ENCODE assay signal across 19 cellular contexts in genomic region chr11:74283580-74284180, GRCh38. TPM values are rescaled to one million over a fixed set of nuclear protein-coding genes. Genes with fewer than 3 reads are reported as not detected.
A peak's percentile ranks its signal among the peaks of the same experiment; 100 is the strongest.
DNase-seq lines count a peak whose midpoint lies in the region; ATAC-seq, FAIRE-seq and TF ChIP-seq lines count a peak whose summit lies in the region.
"Had no signal": no experiment of that assay in that cellular context is flagged by ENCODE, and none has a peak within 500 bp of the region (broad histone marks: within the 10 kb centered on the region; RNA-seq: fewer than 3 reads in every experiment).

No MANE protein-coding gene starts in this region.

- H3K9me3 ChIP-seq in left lung, result no peaks in the 10 kb centered on the region
- no peaks in the 10 kb centered on the region for H3K9me3 ChIP-seq in psoas muscle
- no peaks in the 10 kb centered on the region for H3K9me3 ChIP-seq in mesenchymal stem cell (ENCODE audit: control insufficient read depth, low read length)
- H3K9me3 ChIP-seq: Peyer's patch had no signal

- H3K4me1 ChIP-seq in left lung, result peaks cover 7 to 10% of the 10 kb centered on the region in 2 donors
- no peaks in the 10 kb centered on the region for H3K4me1 ChIP-seq in psoas muscle
- H3K4me1 ChIP-seq in mesenchymal stem cell (ENCODE audit: control insufficient read depth, insufficient read depth, low read depth, low read length), result peaks cover 4% of the 10 kb centered on the region
- H3K4me1 ChIP-seq: Peyer's patch had no signal

- no peak overlapping the region for H2BK15ac ChIP-seq in mesenchymal stem cell (ENCODE audit: low read depth, poor library complexity, severe bottlenecking)

- TF ChIP-seq CTCF in C4-2B (conservative IDR thresholded peaks at IDR 0.05), result no peak
- TF ChIP-seq CTCF in left lung (IDR thresholded peaks at IDR 0.05), result no peak
- TF ChIP-seq CTCF in psoas muscle (IDR thresholded peaks at IDR 0.05), result no peak

- intact Hi-C loops in left lung (cut with DNase I), result no loop called here
- intact Hi-C loops in psoas muscle (cut with DNase I), result no loop called here

- H3K27ac ChIP-seq in C4-2B, result peak overlapping the region; percentile 27; the same call in 1 of the 2 replicates
- H3K27ac ChIP-seq in left lung, result no peak overlapping the region
- no peak overlapping the region for H3K27ac ChIP-seq in psoas muscle
- H3K27ac ChIP-seq in mesenchymal stem cell (ENCODE audit: low read length, poor library complexity, severe bottlenecking), result no peak overlapping the region
- H3K27ac ChIP-seq: Peyer's patch had no signal

- no peak overlapping the region for H4K91ac ChIP-seq in mesenchymal stem cell (ENCODE audit: low read length)

- no peak overlapping the region for H2AFZ ChIP-seq in mesenchymal stem cell (ENCODE audit: low read depth, low read length)

- H3K14ac ChIP-seq in mesenchymal stem cell (ENCODE audit: low read length in 2 of 2), result no peak overlapping the region

- H3K4me3 ChIP-seq in left lung (no peak overlapping the region), psoas muscle (no peak overlapping the region), mesenchymal stem cell (ENCODE audit: insufficient read depth in 1 of 2, low read depth in 1 of 2, low read length in 2 of 2) (no peak overlapping the region)
- H3K4me3 ChIP-seq: Peyer's patch had no signal

- DNase-seq in DMS53 treated with DMSO at 0.1 percent for 48 hours (lab: John Stamatoyannopoulos, UW; ENCODE audit: unreplicated experiment) (peak; percentile 91), NCI-H774 (lab: John Stamatoyannopoulos, UW) (peak; percentile 35), left lung (no peak), psoas muscle (no peak), HTR-8/SVneo (ENCODE audit: insufficient read length, low spot score) (no peak), mesenchymal stem cell (no peak)
- DNase-seq: AML-193; C1 segment of cervical spinal cord; CD8-positive, alpha-beta memory T cell; NCI-H1092; NCI-H1436; NCI-H1930; NCI-H2171; NCI-H345; NCI-H524 treated with DMSO at 0.1 percent for 48 hours; NK-92 treated with Interleukin-12 subunit alpha and Interleukin-12 subunit beta, amount 100 ng/mL, for 24 hours; Peyer's patch had no signal

- no peaks in the 10 kb centered on the region for H3K79me1 ChIP-seq in mesenchymal stem cell (replicated peaks; ENCODE audit: low read length, poor library complexity, severe bottlenecking)

- H2BK12ac ChIP-seq in mesenchymal stem cell (ENCODE audit: low read length in 2 of 2), result no peak overlapping the region

- H4K8ac ChIP-seq in mesenchymal stem cell (ENCODE audit: low read length), result no peak overlapping the region

- ATAC-seq in left lung (peak; percentile 28), psoas muscle (no peak)

- H2BK5ac ChIP-seq in mesenchymal stem cell (ENCODE audit: low read depth, low read length, poor library complexity, severe bottlenecking), result no peak overlapping the region

- no peak overlapping the region for H3K4ac ChIP-seq in mesenchymal stem cell (ENCODE audit: low read depth in 1 of 2, low read length in 2 of 2)

- no peak overlapping the region for H2AK5ac ChIP-seq in mesenchymal stem cell (ENCODE audit: low read length, severe bottlenecking)

- FAIRE-seq in HTR-8/SVneo (lab: Jason Lieb, UNC), result no peak
- FAIRE-seq: H54 had no signal

- H3K4me2 ChIP-seq in mesenchymal stem cell (ENCODE audit: low read length, poor library complexity, severe bottlenecking), result no peak overlapping the region

- no peak overlapping the region for H3K23ac ChIP-seq in mesenchymal stem cell (ENCODE audit: low read length in 2 of 2)

- no peaks in the 10 kb centered on the region for H3K27me3 ChIP-seq in left lung
- H3K27me3 ChIP-seq in psoas muscle (ENCODE audit: insufficient read depth in 3 of 3, low read length in 2 of 3), result no peaks in the 10 kb centered on the region
- no peaks in the 10 kb centered on the region for H3K27me3 ChIP-seq in mesenchymal stem cell (ENCODE audit: control insufficient read depth in 1 of 2, insufficient read depth in 1 of 2, low read length in 2 of 2)
- H3K27me3 ChIP-seq: Peyer's patch had no signal

- H3K18ac ChIP-seq in mesenchymal stem cell (ENCODE audit: low read depth in 1 of 2, low read length in 2 of 2), result no peak overlapping the region

- 69 to 84% (median 70%) methylated on average over 3 of the region's 3 CpGs for WGBS in psoas muscle, 3 donors
- 97% methylated on average over 3 of the region's 3 CpGs for WGBS in mesenchymal stem cell

- H3K36me3 ChIP-seq in left lung, result no peaks in the 10 kb centered on the region
- H3K36me3 ChIP-seq in psoas muscle (ENCODE audit: insufficient read depth in 1 of 2, low read depth in 1 of 2), result no peaks in the 10 kb centered on the region
- H3K36me3 ChIP-seq in mesenchymal stem cell (ENCODE audit: control insufficient read depth in 1 of 2, insufficient read depth in 2 of 2, low read depth in 1 of 2, low read length in 2 of 2), result no peaks in the 10 kb centered on the region
- H3K36me3 ChIP-seq: Peyer's patch had no signal

- no peak overlapping the region for H2BK120ac ChIP-seq in mesenchymal stem cell (ENCODE audit: low read depth, low read length)

- H3K9ac ChIP-seq in mesenchymal stem cell (ENCODE audit: low read length), result no peak overlapping the region

RNA-seq across cellular contexts. Expression of gene P4HA3, which starts 27.8 kb away (rescaled TPM):
- total RNA-seq in left lung (10 to 100 TPM in 1 of 2 donors, 1 to 10 TPM in 1; 2.0 to 12.1 TPM), psoas muscle (under 1 TPM in 3 of 4 donors, not detected in 1; 0.21 to 0.28 (median 0.22) TPM)
- polyA plus RNA-seq in psoas muscle, result 1 to 10 TPM in 1 of 3 donors, under 1 TPM in 2; 0.03 to 2.2 (median 0.11) TPM
- polyA plus RNA-seq in mesenchymal stem cell (2013, experiment 1 of 2), result 1.9 TPM
- polyA plus RNA-seq in mesenchymal stem cell (2013, experiment 2 of 2), result 2.2 TPM
- total RNA-seq: CD8-positive, alpha-beta memory T cell; Peyer's patch had no signal
- polyA plus RNA-seq: CD8-positive, alpha-beta memory T cell had no signal

Comparison
In these comparisons a context has a peak if more than half of its experiments do, and no peak if none do; other contexts are left out.
1. DNase-seq: peak in DMS53 treated with DMSO at 0.1 percent for 48 hours (single experiment) and NCI-H774 (single experiment); none in left lung (0 of 2), psoas muscle (0 of 2), HTR-8/SVneo (single experiment) and mesenchymal stem cell (single experiment).